In genomic region chr19:3855321-3855720, GRCh38 we compare ENCODE assay signal across 1 cellular context.
TF ChIP-seq lines count a peak whose summit lies in the region.

No MANE protein-coding gene starts in this region.

TF ChIP-seq in GM12878, 131 proteins besides CTCF, POLR2A, EP300 and RAD21:
- no peak for TF ChIP-seq RAD51 (IDR thresholded peaks at IDR 0.05)
- no peak for TF ChIP-seq ZBED1 (IDR thresholded peaks at IDR 0.05; ENCODE audit: borderline replicate concordance)
- no peak for TF ChIP-seq ZZZ3 (IDR thresholded peaks at IDR 0.05; ENCODE audit: control insufficient read depth, insufficient read length, low read depth)
- TF ChIP-seq YY1 (IDR thresholded peaks at IDR 0.05; ENCODE audit: low read depth, low read length) = peak; percentile 59; the same call in 1 of the 2 replicates
TF ChIP-seq in GM12878: peak in this region for 1.
